8 cellular contexts compared by ENCODE assay signal in the genomic region with DNA sequence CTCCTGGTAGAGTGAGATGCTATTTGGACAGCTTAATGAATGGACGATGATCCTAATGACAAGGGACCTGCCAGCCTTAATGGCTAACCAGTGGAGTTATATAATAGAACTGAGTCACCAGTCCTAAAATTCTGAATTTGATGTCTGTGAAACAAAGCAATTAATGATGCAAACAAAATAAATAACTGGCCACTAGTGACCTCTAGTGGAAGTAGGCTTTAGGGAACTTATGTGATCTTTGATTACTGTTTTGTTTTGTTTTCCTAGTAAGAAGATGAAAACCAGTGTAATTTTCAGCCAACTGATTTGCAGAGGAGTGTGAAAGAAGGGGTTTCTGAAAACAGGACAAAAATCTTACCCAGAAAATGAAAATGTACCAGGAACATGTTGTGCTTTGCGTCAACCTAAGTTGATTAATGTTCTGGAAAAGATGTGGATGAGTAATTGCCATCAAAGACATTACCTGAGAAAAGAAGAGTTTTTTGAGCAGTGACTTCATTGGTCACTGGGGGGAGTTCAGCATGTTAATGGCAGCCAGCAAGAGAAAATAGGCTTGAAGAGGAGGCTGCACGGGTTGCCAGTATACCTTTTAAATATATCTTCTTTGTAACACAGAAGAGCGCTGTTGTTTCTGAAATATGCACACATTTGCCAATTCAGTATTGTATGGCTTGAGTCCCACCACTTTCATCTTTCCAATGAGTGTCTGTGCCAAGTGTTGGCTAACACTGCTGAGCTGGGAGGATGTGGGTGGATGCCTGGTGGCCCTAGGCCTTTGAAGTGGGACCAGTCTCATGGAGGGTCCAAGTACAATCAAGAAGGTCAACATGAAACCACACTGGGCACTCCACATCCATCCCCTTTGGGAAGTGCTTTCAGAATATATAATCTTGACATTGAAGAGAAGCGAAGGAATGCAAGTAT. TPM values are rescaled to one million over a fixed set of nuclear protein-coding genes. Genes with fewer than 3 reads are reported as not detected.
A peak's percentile ranks its signal among the peaks of the same experiment; 100 is the strongest.
DNase-seq lines count a peak whose midpoint lies in the region; ATAC-seq, FAIRE-seq and TF ChIP-seq lines count a peak whose summit lies in the region.

No MANE protein-coding gene starts in this region.

- peak; percentile 48 for ATAC-seq in GM12878

- BruUV-seq in GM12878 (replicated peaks; lab: Mats Ljungman, UMichigan): no TSS peak

- H4K20me1 ChIP-seq in GM12878 (ENCODE audit: control insufficient read depth, insufficient read depth): no peaks in the 10 kb centered on the region

- no peaks in the 10 kb centered on the region; a peak in 2 of 4 replicates for H3K27me3 ChIP-seq in GM12878 (replicated peaks in 1 of 2; ENCODE audit: control insufficient read depth in 2 of 2, insufficient read depth in 2 of 2, low read length in 1 of 2)

- no peak overlapping the region for H3K4me2 ChIP-seq in GM12878 (ENCODE audit: control insufficient read depth, insufficient read depth)

- H3K9me3 ChIP-seq in GM12878 (replicated peaks; ENCODE audit: control insufficient read depth, insufficient read depth, low read length): no peaks in the 10 kb centered on the region

- POLR2A ChIA-PET in GM12878 (lab: Charles Lee): no interaction called here

- FAIRE-seq in GM12878 (lab: Jason Lieb, UNC): peak; percentile 47

- no peaks in the 10 kb centered on the region for H3K36me3 ChIP-seq in GM12878 (ENCODE audit: control insufficient read depth in 2 of 2, insufficient read depth in 2 of 2, low read length in 1 of 2)

- in situ Hi-C loops in GM12878 (cut with MboI): no loop called here

- no peak for TF ChIP-seq POLR2A in GM12878 (IDR thresholded peaks at IDR 0.05; ENCODE audit: low read depth, low read length)

- RAD21 ChIA-PET in GM12878 (lab: Charles Lee; ENCODE audit: unreplicated experiment): no interaction called here

- SMC1A ChIA-PET in GM12878 (lab: Charles Lee; ENCODE audit: uncharacterized antibody, unreplicated experiment): interaction anchor here (1.3 kb wide), 1 partner anchor 11 kb away, joined by 3 read pairs; no protein-coding TSS in a partner anchor

- H3K4me1 ChIP-seq in GM12878 (ENCODE audit: control insufficient read depth, insufficient read depth, low read length): no peaks in the 10 kb centered on the region

- peak; percentile 39 to 58 (median 55); a peak in 5 of 6 replicates for TF ChIP-seq CTCF in GM12878 (IDR thresholded peaks at IDR 0.05 in 2 of 3, conservative IDR thresholded peaks at IDR 0.05 in 1 of 3; ENCODE audit: control insufficient read depth in 2 of 3, extremely low read depth in 1 of 3, insufficient read depth in 1 of 3, low read depth in 3 of 3, low read length in 3 of 3)

- H3K27ac ChIP-seq in GM12878 (ENCODE audit: control insufficient read depth, insufficient read depth): no peak overlapping the region

- no peak overlapping the region for H3K9ac ChIP-seq in GM12878 (ENCODE audit: control insufficient read depth, insufficient read depth, low read length)

- no peak overlapping the region for H3K4me3 ChIP-seq in GM12878

- no peak for TF ChIP-seq EP300 in GM12878 (IDR thresholded peaks at IDR 0.05; ENCODE audit: borderline replicate concordance in 1 of 2, control insufficient read depth in 1 of 2, low read depth in 2 of 2, low read length in 2 of 2)

- peak; percentile 43 for TF ChIP-seq RAD21 in GM12878 (IDR thresholded peaks at IDR 0.05; ENCODE audit: insufficient read depth, low read depth, low read length)

- no peak overlapping the region for H2AFZ ChIP-seq in GM12878 (ENCODE audit: control insufficient read depth, low read depth, low read length)

- 10% methylated on average over 5 of the region's 5 CpGs for WGBS in GM12878 (ENCODE audit: insufficient coverage, insufficient replicate concordance, low lambda C conversion rate, missing lambda C conversion rate)

- CTCF ChIA-PET in GM12878 (lab: Yijun Ruan, JAX): interaction anchor here (0.7 to 1.5 kb wide), 5 partner anchors 39 to 333 kb away, joined by 3 to 5 read pairs (median 4); no protein-coding TSS in a partner anchor

- peak; percentile 71 for DNase-seq in NCI-H82 (lab: John Stamatoyannopoulos, UW)
- no peak for DNase-seq in NCI-H82 treated with DMSO at 0.1 percent for 48 hours (lab: John Stamatoyannopoulos, UW; ENCODE audit: unreplicated experiment)
- DNase-seq in NCI-H2081 (lab: John Stamatoyannopoulos, UW): peak; percentile 72 to 88
- DNase-seq in GM12878 (ENCODE audit: low read depth, low spot score): no peak
- peak; percentile 62 for DNase-seq in kidney tubule cell (ENCODE audit: low spot score)
- DNase-seq in activated CD4-positive, alpha-beta T cell treated with anti-CD3 and anti-CD28 coated beads for 48 hours: no peak
- DNase-seq in ecto neural progenitor cell (ENCODE audit: low spot score): no peak
- DNase-seq in stimulated activated CD8-positive, alpha-beta memory T cell treated with anti-CD3 and anti-CD28 coated beads, Interleukin-4, amount 100 ng/mL, for 48 hours: no peak

- intact Hi-C loops in GM12878 (cut with micrococcal nuclease; ENCODE audit: unreplicated experiment): loop anchor here (5.0 to 10.0 kb wide), 3 partner anchors 139 to 292 kb away; no protein-coding TSS in a partner anchor

- H3K79me2 ChIP-seq in GM12878 (ENCODE audit: control insufficient read depth, insufficient read depth, low read length): no peaks in the 10 kb centered on the region

TF ChIP-seq in GM12878, 131 proteins besides CTCF, POLR2A, EP300 and RAD21:
- TF ChIP-seq, protein P1, sequence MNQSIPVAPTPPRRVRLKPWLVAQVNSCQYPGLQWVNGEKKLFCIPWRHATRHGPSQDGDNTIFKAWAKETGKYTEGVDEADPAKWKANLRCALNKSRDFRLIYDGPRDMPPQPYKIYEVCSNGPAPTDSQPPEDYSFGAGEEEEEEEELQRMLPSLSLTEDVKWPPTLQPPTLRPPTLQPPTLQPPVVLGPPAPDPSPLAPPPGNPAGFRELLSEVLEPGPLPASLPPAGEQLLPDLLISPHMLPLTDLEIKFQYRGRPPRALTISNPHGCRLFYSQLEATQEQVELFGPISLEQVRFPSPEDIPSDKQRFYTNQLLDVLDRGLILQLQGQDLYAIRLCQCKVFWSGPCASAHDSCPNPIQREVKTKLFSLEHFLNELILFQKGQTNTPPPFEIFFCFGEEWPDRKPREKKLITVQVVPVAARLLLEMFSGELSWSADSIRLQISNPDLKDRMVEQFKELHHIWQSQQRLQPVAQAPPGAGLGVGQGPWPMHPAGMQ (IDR thresholded peaks at IDR 0.05; ENCODE audit: borderline replicate concordance): no peak
- TF ChIP-seq TCF3 (IDR thresholded peaks at IDR 0.05; ENCODE audit: borderline replicate concordance, insufficient read depth, low read depth, low read length): no peak
- TF ChIP-seq ZNF24 (IDR thresholded peaks at IDR 0.05): 0 out of 2 replicates have a peak, but pooled peaks have one; percentile 15
- TF ChIP-seq, protein P2, sequence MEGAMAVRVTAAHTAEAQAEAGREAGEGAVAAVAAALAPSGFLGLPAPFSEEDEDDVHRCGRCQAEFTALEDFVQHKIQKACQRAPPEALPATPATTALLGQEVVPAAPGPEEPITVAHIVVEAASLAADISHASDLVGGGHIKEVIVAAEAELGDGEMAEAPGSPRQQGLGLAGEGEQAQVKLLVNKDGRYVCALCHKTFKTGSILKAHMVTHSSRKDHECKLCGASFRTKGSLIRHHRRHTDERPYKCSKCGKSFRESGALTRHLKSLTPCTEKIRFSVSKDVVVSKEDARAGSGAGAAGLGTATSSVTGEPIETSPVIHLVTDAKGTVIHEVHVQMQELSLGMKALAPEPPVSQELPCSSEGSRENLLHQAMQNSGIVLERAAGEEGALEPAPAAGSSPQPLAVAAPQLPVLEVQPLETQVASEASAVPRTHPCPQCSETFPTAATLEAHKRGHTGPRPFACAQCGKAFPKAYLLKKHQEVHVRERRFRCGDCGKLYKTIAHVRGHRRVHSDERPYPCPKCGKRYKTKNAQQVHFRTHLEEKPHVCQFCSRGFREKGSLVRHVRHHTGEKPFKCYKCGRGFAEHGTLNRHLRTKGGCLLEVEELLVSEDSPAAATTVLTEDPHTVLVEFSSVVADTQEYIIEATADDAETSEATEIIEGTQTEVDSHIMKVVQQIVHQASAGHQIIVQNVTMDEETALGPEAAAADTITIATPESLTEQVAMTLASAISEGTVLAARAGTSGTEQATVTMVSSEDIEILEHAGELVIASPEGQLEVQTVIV (IDR thresholded peaks at IDR 0.05; ENCODE audit: borderline replicate concordance, partially characterized antibody): no peak

RNA-seq across cellular contexts. Expression of a gene that starts 9.3 kb away (rescaled TPM):
- not detected in 2 replicates for total RNA-seq in GM12878 (2013; cell fraction: nucleolus; rRNA removed)
- 0.17 TPM in 1 of 2 replicates, not detected in the other for total RNA-seq in GM12878 (2014; rRNA removed)
- not detected in 2 replicates for total RNA-seq in GM12878 (2014; rRNA removed; fragmentation: Illumina TruSeq; extraction: Trizol)
- total RNA-seq in GM12878 (2021): 0.19 and 0.26 TPM in 2 replicates
- not detected for polyA plus RNA-seq in GM12878 (2011; ENCODE audit: low read depth)
- not detected in 2 replicates for polyA plus RNA-seq in GM12878 (2011; rRNA removed)
- polyA plus RNA-seq in GM12878 (2011; cell fraction: cytosol; rRNA removed): not detected in 2 replicates
- polyA plus RNA-seq in GM12878 (2011; cell fraction: nucleus; rRNA removed): not detected in 2 replicates
- not detected in 2 replicates for polyA plus RNA-seq in GM12878 (2012)
- 0.04 TPM in 1 of 2 replicates, not detected in the other for polyA plus RNA-seq in GM12878 (2014; fragmentation: Illumina TruSeq; extraction: Trizol)
- not detected for polyA plus RNA-seq in GM12878 (2014; fragmentation: Nextera tagmentation; extraction: Ambion mirVana)
- not detected in 2 replicates for polyA plus RNA-seq in GM12878 (2014; rRNA removed)
- polyA plus RNA-seq in GM12878 (2016; fragmentation: Nextera tagmentation; extraction: Ambion mirVana): not detected
- polyA minus RNA-seq in GM12878 (2011; rRNA and poly(A)+ RNA removed): not detected in 2 replicates
- polyA minus RNA-seq in GM12878 (2011; cell fraction: cytosol; rRNA and poly(A)+ RNA removed): not detected in 2 replicates
- not detected in 2 replicates for polyA minus RNA-seq in GM12878 (2011; cell fraction: nucleus; rRNA and poly(A)+ RNA removed)

RNA-seq across cellular contexts. Expression of a gene that starts 57.2 kb away (rescaled TPM):
- not detected in 2 replicates for total RNA-seq in GM12878 (2013; cell fraction: nucleolus; rRNA removed)
- total RNA-seq in GM12878 (2014; rRNA removed) (not detected in 2 replicates), GM12878 (2014; rRNA removed; fragmentation: Illumina TruSeq; extraction: Trizol) (not detected in 2 replicates), GM12878 (2021) (not detected in 2 replicates)
- not detected for polyA plus RNA-seq in GM12878 (2011; ENCODE audit: low read depth)
- polyA plus RNA-seq in GM12878 (2011; rRNA removed) (0.03 and 0.06 TPM in 2 replicates), GM12878 (2014; fragmentation: Illumina TruSeq; extraction: Trizol) (not detected in 2 replicates), GM12878 (2014; fragmentation: Nextera tagmentation; extraction: Ambion mirVana) (not detected), GM12878 (2014; rRNA removed) (not detected in 2 replicates), GM12878 (2016; fragmentation: Nextera tagmentation; extraction: Ambion mirVana) (under 1 TPM; 0.06 to 0.11 TPM)
- polyA plus RNA-seq in GM12878 (2011; cell fraction: cytosol; rRNA removed): not detected in 2 replicates
- 0.13 TPM in 1 of 2 replicates, not detected in the other for polyA plus RNA-seq in GM12878 (2011; cell fraction: nucleus; rRNA removed)
- not detected in 2 replicates for polyA plus RNA-seq in GM12878 (2012)
- not detected in 2 replicates for polyA minus RNA-seq in GM12878 (2011; rRNA and poly(A)+ RNA removed)
- not detected in 2 replicates for polyA minus RNA-seq in GM12878 (2011; cell fraction: cytosol; rRNA and poly(A)+ RNA removed)
- not detected in 2 replicates for polyA minus RNA-seq in GM12878 (2011; cell fraction: nucleus; rRNA and poly(A)+ RNA removed)

Comparison
In these comparisons a context has a peak if more than half of its experiments do, and no peak if none do; other contexts are left out.
1. DNase-seq: peak in NCI-H82 (single experiment), NCI-H2081 (2 of 2) and kidney tubule cell (single experiment); none in NCI-H82 treated with DMSO at 0.1 percent for 48 hours (single experiment), GM12878 (single experiment), activated CD4-positive, alpha-beta T cell treated with anti-CD3 and anti-CD28 coated beads for 48 hours (single experiment), ecto neural progenitor cell (single experiment) and stimulated activated CD8-positive, alpha-beta memory T cell treated with anti-CD3 and anti-CD28 coated beads, Interleukin-4, amount 100 ng/mL, for 48 hours (single experiment).